ENCODE assay signal across 1 cellular context in genomic region chr2:168552450-168552856, GRCh38.
TF ChIP-seq lines count a peak whose summit lies in the region.

No MANE protein-coding gene starts in this region.

TF ChIP-seq in HepG2, 621 proteins besides CTCF, POLR2A, EP300 and RAD21 (continued from another document):
- TF ChIP-seq IKZF5 (CRISPR knock-in tag; IDR thresholded peaks at IDR 0.05) (no peak), HIC2 (CRISPR knock-in tag; IDR thresholded peaks at IDR 0.05; ENCODE audit: low read depth) (no peak), ZNF503 (CRISPR knock-in tag; IDR thresholded peaks at IDR 0.05) (no peak), ZFP91 (CRISPR knock-in tag; IDR thresholded peaks at IDR 0.05; ENCODE audit: borderline replicate concordance) (no peak), SKI (IDR thresholded peaks at IDR 0.05; ENCODE audit: partially characterized antibody) (no peak)
TF ChIP-seq in HepG2: peak in this region for 0.
